1 cellular context compared by ENCODE assay signal in the genomic region with DNA sequence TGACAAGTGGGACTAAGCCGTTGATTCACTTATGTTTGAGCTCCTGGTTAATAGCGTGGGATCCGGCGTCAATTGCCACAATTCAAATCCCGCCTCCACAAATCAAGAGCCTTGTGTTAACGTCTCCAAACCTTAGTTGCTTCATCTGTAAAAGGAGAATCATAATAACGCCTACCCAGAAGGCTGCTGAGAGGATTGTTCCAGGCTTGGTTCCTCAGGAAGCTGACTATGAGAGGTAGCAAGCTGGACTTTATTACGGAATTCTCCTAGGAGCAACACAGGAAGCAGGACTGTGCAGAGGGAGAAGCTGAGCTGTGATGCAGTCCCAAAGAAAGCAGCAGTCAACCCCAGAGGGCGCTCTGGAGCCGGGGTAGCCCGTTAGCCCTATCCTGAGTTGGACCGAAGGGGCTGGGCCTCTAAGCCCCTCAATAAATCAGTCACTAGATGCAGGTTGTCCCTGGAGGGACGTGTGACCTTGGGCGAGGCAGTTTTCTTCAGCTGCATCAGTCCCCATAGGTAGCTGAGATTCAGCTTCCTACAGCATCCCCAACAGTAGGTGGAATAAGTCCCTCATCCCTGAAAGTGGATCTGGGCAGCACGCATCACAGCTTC.
TF ChIP-seq lines count a peak whose summit lies in the region.

No MANE protein-coding gene starts in this region.

TF ChIP-seq in H1, 55 proteins besides CTCF, POLR2A, EP300 and RAD21:
- 0 out of 2 replicates have a peak, but pooled peaks have one; percentile 15 for TF ChIP-seq YY1 (IDR thresholded peaks at IDR 0.05; ENCODE audit: low read depth, low read length)
- no peak for TF ChIP-seq MAFK (IDR thresholded peaks at IDR 0.05; ENCODE audit: low read depth, low read length)
